In the genomic region with DNA sequence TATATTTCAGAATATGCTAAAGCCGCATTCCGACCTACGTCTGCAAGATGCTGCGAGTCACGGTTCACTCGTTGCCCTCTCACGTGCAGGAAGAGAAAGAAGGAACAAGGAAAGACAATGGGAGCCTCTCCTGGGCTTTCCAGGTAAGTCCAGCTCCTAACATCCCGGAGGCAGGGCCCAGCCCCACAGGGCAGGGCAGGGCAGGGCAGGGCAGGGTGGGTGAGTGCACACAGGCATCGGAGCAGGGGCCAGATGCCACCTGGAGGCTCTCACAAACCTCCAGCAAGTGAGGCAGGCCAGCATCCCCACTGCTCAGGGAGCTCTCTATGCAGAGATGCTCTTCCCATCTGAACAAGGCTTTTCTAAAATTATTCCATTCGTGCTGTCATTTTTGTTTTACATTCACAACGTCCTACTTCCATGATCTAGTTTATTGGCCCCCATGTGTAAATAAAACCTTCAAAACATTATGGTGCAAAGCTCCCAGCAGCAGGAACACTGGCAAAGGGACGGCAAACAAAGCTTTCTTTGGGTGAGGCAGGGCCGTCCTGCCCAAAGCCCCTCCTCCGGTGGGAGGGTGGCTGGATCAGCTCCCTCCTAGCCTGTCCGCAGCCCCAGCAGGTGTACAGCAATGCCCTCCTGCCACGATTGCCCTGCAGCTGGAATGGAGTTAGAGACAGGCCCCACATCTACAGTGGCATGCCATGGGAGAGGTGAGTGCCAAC, we compare ENCODE assay signal across 20 cellular contexts. TPM values are rescaled to one million over a fixed set of nuclear protein-coding genes. Genes with fewer than 3 reads are reported as not detected.
DNase-seq lines count a peak whose midpoint lies in the region; ATAC-seq and TF ChIP-seq lines count a peak whose summit lies in the region.
"Had no signal": no experiment of that assay in that cellular context is flagged by ENCODE, and none has a peak within 500 bp of the region (broad histone marks: within the 10 kb centered on the region; RNA-seq: fewer than 3 reads in every experiment).

No MANE protein-coding gene starts in this region.

- CTCF ChIA-PET in activated CD4-positive, alpha-beta T cell treated with anti-CD3 and anti-CD28 coated beads for 36 hours (lab: Charles Lee): interaction anchor here (0.8 to 1.2 kb wide), 4 partner anchors 10 to 37 kb away, joined by 3 to 4 read pairs (median 4); no protein-coding TSS in a partner anchor
- CTCF ChIA-PET in activated CD4-positive, alpha-beta T cell treated with anti-CD3 and anti-CD28 coated beads, Interleukin-2, amount 10 ng/mL, durations not matched to agents 7 days and 5 days (lab: Charles Lee): interaction anchor here (2.5 kb wide), 1 partner anchor 12 kb away, joined by 20 read pairs; no protein-coding TSS in a partner anchor

- H3K4me3 ChIP-seq in mucosa of rectum (ENCODE audit: low read length in 2 of 2): peak overlapping the region in 1 of 2 donors; percentile 26
- H3K4me3 ChIP-seq: esophagus muscularis mucosa, heart right ventricle, smooth muscle cell, upper lobe of left lung had no signal

- H3K9ac ChIP-seq in mucosa of rectum (ENCODE audit: low read depth in 1 of 2, low read length in 2 of 2): peak overlapping the region; percentile 32 to 48

- peak overlapping the region; percentile 24 for H3K27ac Mint-ChIP-seq in activated CD4-positive, alpha-beta T cell treated with anti-CD3 and anti-CD28 coated beads for 36 hours
- no peak overlapping the region for H3K27ac Mint-ChIP-seq in activated CD4-positive, alpha-beta T cell treated with anti-CD3 and anti-CD28 coated beads, Interleukin-2, amount 10 ng/mL, durations not matched to agents 7 days and 5 days
- H3K27ac Mint-ChIP-seq in brain: peak overlapping the region; percentile 31 to 80 (median 79)
- H3K27ac Mint-ChIP-seq: activated naive CD4-positive, alpha-beta T cell treated with anti-CD3 and anti-CD28 coated beads for 36 hours had no signal

- DNase-seq in activated CD4-positive, alpha-beta T cell treated with anti-CD3 and anti-CD28 coated beads for 36 hours: no peak
- DNase-seq in activated CD4-positive, alpha-beta T cell treated with anti-CD3 and anti-CD28 coated beads, Interleukin-2, amount 10 ng/mL, durations not matched to agents 7 days and 5 days: no peak
- no peak for DNase-seq in NCI-H2107 treated with DMSO at 0.1 percent for 48 hours (lab: John Stamatoyannopoulos, UW; ENCODE audit: unreplicated experiment)
- DNase-seq: activated CD4-positive, alpha-beta T cell treated with anti-CD3 and anti-CD28 coated beads for 1 hour; activated naive CD4-positive, alpha-beta T cell treated with anti-CD3 and anti-CD28 coated beads for 36 hours; DMS79 treated with DMSO at 0.1 percent for 48 hours; heart right ventricle; NCI-H82; stimulated activated naive CD4-positive, alpha-beta T cell; upper lobe of left lung had no signal

- no peak for ATAC-seq in activated CD4-positive, alpha-beta T cell treated with anti-CD3 and anti-CD28 coated beads for 36 hours
- ATAC-seq in GM18858 (IDR thresholded peaks at IDR 0.05; ENCODE audit: unreplicated experiment) (no peak), HG03457 (IDR thresholded peaks at IDR 0.05; ENCODE audit: unreplicated experiment) (no peak), GM21423 (IDR thresholded peaks at IDR 0.05; ENCODE audit: unreplicated experiment) (no peak)
- ATAC-seq: heart right ventricle, Right ventricle myocardium inferior had no signal

- H3K4me1 ChIP-seq in mucosa of rectum (ENCODE audit: control insufficient read depth in 2 of 2, insufficient read depth in 2 of 2, low read length in 2 of 2): peaks cover 14 to 20% of the 10 kb centered on the region in 2 donors

- H3K4me1 Mint-ChIP-seq in activated CD4-positive, alpha-beta T cell treated with anti-CD3 and anti-CD28 coated beads for 36 hours: peaks cover 77% of the 10 kb centered on the region
- H3K4me1 Mint-ChIP-seq in activated CD4-positive, alpha-beta T cell treated with anti-CD3 and anti-CD28 coated beads, Interleukin-2, amount 10 ng/mL, durations not matched to agents 7 days and 5 days: peaks cover 59% of the 10 kb centered on the region
- H3K4me1 Mint-ChIP-seq in brain: peaks cover 81% of the 10 kb centered on the region

- no peaks in the 10 kb centered on the region for H3K27me3 Mint-ChIP-seq in activated CD4-positive, alpha-beta T cell treated with anti-CD3 and anti-CD28 coated beads for 36 hours
- no peaks in the 10 kb centered on the region for H3K27me3 Mint-ChIP-seq in activated CD4-positive, alpha-beta T cell treated with anti-CD3 and anti-CD28 coated beads, Interleukin-2, amount 10 ng/mL, durations not matched to agents 7 days and 5 days
- no peaks in the 10 kb centered on the region for H3K27me3 Mint-ChIP-seq in brain

- H3K27me3 ChIP-seq in mucosa of rectum (ENCODE audit: control insufficient read depth in 2 of 2, insufficient read depth in 2 of 2, low read length in 2 of 2): no peaks in the 10 kb centered on the region
- H3K27me3 ChIP-seq: dorsolateral prefrontal cortex, esophagus muscularis mucosa, heart right ventricle, upper lobe of left lung had no signal

- H3K9me3 ChIP-seq in mucosa of rectum (ENCODE audit: control insufficient read depth in 2 of 2, low read length in 2 of 2): no peaks in the 10 kb centered on the region
- H3K9me3 ChIP-seq: esophagus muscularis mucosa, heart right ventricle, upper lobe of left lung had no signal

- peaks cover 26% of the 10 kb centered on the region for H3K36me3 Mint-ChIP-seq in activated CD4-positive, alpha-beta T cell treated with anti-CD3 and anti-CD28 coated beads for 36 hours (ENCODE audit: low read depth)
- peaks cover 30% of the 10 kb centered on the region for H3K36me3 Mint-ChIP-seq in activated CD4-positive, alpha-beta T cell treated with anti-CD3 and anti-CD28 coated beads, Interleukin-2, amount 10 ng/mL, durations not matched to agents 7 days and 5 days (ENCODE audit: low read depth)
- peaks cover 15% of the 10 kb centered on the region for H3K36me3 Mint-ChIP-seq in brain

- H3K27ac ChIP-seq in mucosa of rectum (ENCODE audit: low read depth in 2 of 2, low read length in 2 of 2): peak overlapping the region; percentile 72 to 77
- H3K27ac ChIP-seq: esophagus muscularis mucosa, heart right ventricle, upper lobe of left lung had no signal

- peaks cover 19 to 20% of the 10 kb centered on the region in 2 donors for H3K36me3 ChIP-seq in mucosa of rectum (ENCODE audit: control insufficient read depth in 2 of 2, insufficient read depth in 2 of 2, low read length in 2 of 2)

- no peak for TF ChIP-seq CTCF in brain (conservative IDR thresholded peaks at IDR 0.05)

- no peaks in the 10 kb centered on the region for H3K9me3 Mint-ChIP-seq in activated CD4-positive, alpha-beta T cell treated with anti-CD3 and anti-CD28 coated beads for 36 hours (ENCODE audit: low read depth)
- no peaks in the 10 kb centered on the region for H3K9me3 Mint-ChIP-seq in activated CD4-positive, alpha-beta T cell treated with anti-CD3 and anti-CD28 coated beads, Interleukin-2, amount 10 ng/mL, durations not matched to agents 7 days and 5 days
- no peaks in the 10 kb centered on the region for H3K9me3 Mint-ChIP-seq in brain
- H3K9me3 Mint-ChIP-seq: activated naive CD4-positive, alpha-beta T cell treated with anti-CD3 and anti-CD28 coated beads for 36 hours had no signal

- intact Hi-C loops in activated CD4-positive, alpha-beta T cell treated with anti-CD3 and anti-CD28 coated beads for 36 hours (cut with DNase I, micrococcal nuclease): no loop called here

- no peak overlapping the region for H3K4me3 Mint-ChIP-seq in activated CD4-positive, alpha-beta T cell treated with anti-CD3 and anti-CD28 coated beads for 36 hours
- H3K4me3 Mint-ChIP-seq in activated CD4-positive, alpha-beta T cell treated with anti-CD3 and anti-CD28 coated beads, Interleukin-2, amount 10 ng/mL, durations not matched to agents 7 days and 5 days: no peak overlapping the region
- peak overlapping the region in 3 of 5 experiments; percentile 2 to 44 (median 18) for H3K4me3 Mint-ChIP-seq in brain
- H3K4me3 Mint-ChIP-seq: activated naive CD4-positive, alpha-beta T cell treated with anti-CD3 and anti-CD28 coated beads for 36 hours; CD14-positive monocyte had no signal

- POLR2A ChIA-PET in activated CD4-positive, alpha-beta T cell treated with anti-CD3 and anti-CD28 coated beads for 36 hours (lab: Charles Lee): no interaction called here
- POLR2A ChIA-PET in activated CD4-positive, alpha-beta T cell treated with anti-CD3 and anti-CD28 coated beads, Interleukin-2, amount 10 ng/mL, durations not matched to agents 7 days and 5 days (lab: Charles Lee): no interaction called here

RNA-seq across cellular contexts. Expression of a gene that starts 50.6 kb away (rescaled TPM):
- 10 to 100 TPM; 63.7 to 64.2 TPM for total RNA-seq in activated CD4-positive, alpha-beta T cell treated with anti-CD3 and anti-CD28 coated beads for 36 hours
- 10 to 100 TPM; 74.5 to 77.2 TPM for total RNA-seq in activated CD4-positive, alpha-beta T cell treated with anti-CD3 and anti-CD28 coated beads, Interleukin-2, amount 10 ng/mL, durations not matched to agents 7 days and 5 days
- polyA plus RNA-seq in brain (ENCODE audit: insufficient read depth, low read depth, low replicate concordance): 101 TPM

Comparison
In these comparisons a context has a peak if more than half of its experiments do, and no peak if none do; other contexts are left out.
1. H3K4me3 Mint-ChIP-seq: peak in brain (3 of 5); none in activated CD4-positive, alpha-beta T cell treated with anti-CD3 and anti-CD28 coated beads for 36 hours (single experiment) and activated CD4-positive, alpha-beta T cell treated with anti-CD3 and anti-CD28 coated beads, Interleukin-2, amount 10 ng/mL, durations not matched to agents 7 days and 5 days (single experiment).